28 cellular contexts compared by ENCODE assay signal in the genomic region with DNA sequence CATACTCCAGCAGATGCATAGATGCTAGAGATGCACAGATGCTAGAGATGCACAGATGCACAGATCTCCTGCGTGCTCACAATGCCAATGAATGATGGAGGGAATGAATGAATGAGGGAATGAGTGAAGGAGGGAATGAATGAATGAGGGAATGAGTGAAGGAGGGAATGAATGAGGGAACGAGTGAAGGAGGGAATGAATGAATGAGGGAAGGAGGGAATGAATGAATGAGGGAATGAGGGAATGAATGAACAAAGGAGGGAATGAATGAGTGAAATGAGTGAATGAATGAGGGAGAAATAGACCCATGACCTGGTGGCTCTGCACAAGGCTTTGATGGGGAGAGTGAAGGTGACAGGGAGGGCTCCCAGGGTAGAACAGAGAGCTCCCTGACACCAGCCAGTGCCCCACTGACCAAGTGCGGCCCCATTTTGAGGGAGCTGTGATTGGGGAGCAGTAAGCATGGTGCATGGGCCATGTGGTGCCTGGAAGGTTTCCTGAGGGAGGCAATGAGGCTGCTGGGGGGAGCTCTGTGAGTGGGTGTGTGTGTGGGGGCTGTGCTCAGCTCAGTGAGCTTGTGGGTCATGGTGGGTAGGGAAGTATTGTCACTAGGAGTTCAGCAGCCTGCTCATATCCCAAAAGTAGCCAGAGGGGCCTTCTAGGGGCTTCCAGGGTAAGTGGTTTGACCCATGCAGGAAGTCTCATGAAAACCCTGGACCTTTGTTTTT. TPM values are rescaled to one million over a fixed set of nuclear protein-coding genes. Genes with fewer than 3 reads are reported as not detected.
"Had no signal": no experiment of that assay in that cellular context is flagged by ENCODE, and none has a peak within 500 bp of the region (broad histone marks: within the 10 kb centered on the region; RNA-seq: fewer than 3 reads in every experiment).

No MANE protein-coding gene starts in this region.

- H3K27me3 Mint-ChIP-seq: activated B cell treated with CpG ODN at 0.5 μM for 24 hours; activated CD4-positive, alpha-beta memory T cell treated with anti-CD3 and anti-CD28 coated beads for 36 hours; effector memory CD8-positive, alpha-beta T cell; natural killer cell treated with Interleukin-12 subunit alpha and Interleukin-12 subunit beta and Interleukin-15 and Interleukin-18, amount 100 ng/mL, for 72 hours; stimulated activated naive CD8-positive, alpha-beta T cell treated with anti-CD3 and anti-CD28 coated beads, Interleukin-15, Interleukin-2, amounts not matched to agents 100 ng/mL and 50 ng/mL, for 24 hours; T-helper 17 cell had no signal

- H3K36me3 Mint-ChIP-seq: activated CD4-positive, alpha-beta memory T cell treated with anti-CD3 and anti-CD28 coated beads for 36 hours; activated naive CD4-positive, alpha-beta T cell treated with anti-CD3 and anti-CD28 coated beads, Interleukin-2, amount 10 ng/mL, durations not matched to agents 7 days and 5 days; natural killer cell treated with Interleukin-12 subunit alpha and Interleukin-12 subunit beta and Interleukin-15 and Interleukin-18, amount 100 ng/mL, for 72 hours had no signal

- H3K27ac Mint-ChIP-seq: activated B cell treated with CpG ODN at 0.5 μM for 24 hours; activated CD4-positive, alpha-beta memory T cell treated with anti-CD3 and anti-CD28 coated beads for 36 hours; activated naive CD4-positive, alpha-beta T cell treated with anti-CD3 and anti-CD28 coated beads, Interleukin-2, amount 10 ng/mL, durations not matched to agents 7 days and 5 days; activated T-cell treated with anti-CD3 and anti-CD28 coated beads, Interleukin-2, amount 50 U/mL, for 72 hours; stimulated activated naive CD8-positive, alpha-beta T cell treated with anti-CD3 and anti-CD28 coated beads, Interleukin-15, Interleukin-2, amounts not matched to agents 100 ng/mL and 50 ng/mL, for 24 hours; T-helper 17 cell had no signal

- H3K27ac ChIP-seq: ascending aorta, gastrocnemius medialis, neutrophil, pancreas, thyroid gland, upper lobe of right lung had no signal

- ATAC-seq: activated T-cell treated with anti-CD3 and anti-CD28 coated beads, Interleukin-2, amount 50 U/mL, for 72 hours; effector memory CD8-positive, alpha-beta T cell; esophagus mucosa; natural killer cell treated with Interleukin-12 subunit alpha and Interleukin-12 subunit beta and Interleukin-15 and Interleukin-18, amount 100 ng/mL, for 72 hours; pancreas; right cardiac atrium; T-helper 17 cell; upper lobe of right lung had no signal

- H3K27me3 ChIP-seq: ascending aorta, gastrocnemius medialis, neutrophil, pancreas, thyroid gland, upper lobe of right lung had no signal

- H3K4me1 ChIP-seq: ascending aorta, thyroid gland had no signal

- H3K9me3 ChIP-seq: ascending aorta, gastrocnemius medialis, neutrophil, pancreas, thyroid gland, upper lobe of right lung had no signal

- H3K36me3 ChIP-seq: neutrophil, pancreas, thyroid gland, upper lobe of right lung had no signal

- DNase-seq: activated B cell treated with CpG ODN at 0.5 μM for 24 hours; activated CD4-positive, alpha-beta memory T cell treated with anti-CD3 and anti-CD28 coated beads for 36 hours; activated CD4-positive, alpha-beta T cell treated with anti-CD3 and anti-CD28 coated beads for 4 hours; activated effector memory CD4-positive, alpha-beta T cell treated with Interleukin-2 at 50 U/mL for 16 hours; activated naive CD4-positive, alpha-beta T cell treated with anti-CD3 and anti-CD28 coated beads, Interleukin-2, amount 10 ng/mL, durations not matched to agents 7 days and 5 days; activated T-cell treated with anti-CD3 and anti-CD28 coated beads, Interleukin-2, amount 50 U/mL, for 72 hours; central memory CD4-positive, alpha-beta T cell; effector memory CD8-positive, alpha-beta T cell; gastrocnemius medialis; hypothalamus; midbrain; stimulated activated CD4-positive, alpha-beta T cell treated with anti-CD3 and anti-CD28 coated beads, Interleukin-12 subunit alpha, Interleukin-12 subunit beta, amount 100 ng/mL, for 4 hours; substantia nigra; T-helper 17 cell; thyroid gland; upper lobe of right lung had no signal

- H3K4me3 ChIP-seq: ascending aorta, gastrocnemius medialis, pancreas, thyroid gland, upper lobe of right lung had no signal

- H3K9me3 Mint-ChIP-seq: activated B cell treated with CpG ODN at 0.5 μM for 24 hours; activated CD4-positive, alpha-beta memory T cell treated with anti-CD3 and anti-CD28 coated beads for 36 hours; activated naive CD4-positive, alpha-beta T cell treated with anti-CD3 and anti-CD28 coated beads, Interleukin-2, amount 10 ng/mL, durations not matched to agents 7 days and 5 days; activated T-cell treated with anti-CD3 and anti-CD28 coated beads, Interleukin-2, amount 50 U/mL, for 72 hours; effector memory CD8-positive, alpha-beta T cell; natural killer cell treated with Interleukin-12 subunit alpha and Interleukin-12 subunit beta and Interleukin-15 and Interleukin-18, amount 100 ng/mL, for 72 hours; stimulated activated naive CD8-positive, alpha-beta T cell treated with anti-CD3 and anti-CD28 coated beads, Interleukin-15, Interleukin-2, amounts not matched to agents 100 ng/mL and 50 ng/mL, for 24 hours had no signal

- H3K4me3 Mint-ChIP-seq: activated B cell treated with CpG ODN at 0.5 μM for 24 hours; activated CD4-positive, alpha-beta memory T cell treated with anti-CD3 and anti-CD28 coated beads for 36 hours; activated naive CD4-positive, alpha-beta T cell treated with anti-CD3 and anti-CD28 coated beads, Interleukin-2, amount 10 ng/mL, durations not matched to agents 7 days and 5 days; activated T-cell treated with anti-CD3 and anti-CD28 coated beads, Interleukin-2, amount 50 U/mL, for 72 hours; effector memory CD8-positive, alpha-beta T cell; natural killer cell treated with Interleukin-12 subunit alpha and Interleukin-12 subunit beta and Interleukin-15 and Interleukin-18, amount 100 ng/mL, for 72 hours; stimulated activated naive CD8-positive, alpha-beta T cell treated with anti-CD3 and anti-CD28 coated beads, Interleukin-15, Interleukin-2, amounts not matched to agents 100 ng/mL and 50 ng/mL, for 24 hours had no signal

RNA-seq across cellular contexts. Expression of gene NXNL1, which starts 22.3 kb away (rescaled TPM):
- total RNA-seq: activated B cell treated with CpG ODN at 0.5 μM for 24 hours; activated CD4-positive, alpha-beta memory T cell treated with anti-CD3 and anti-CD28 coated beads for 36 hours; activated T-cell treated with anti-CD3 and anti-CD28 coated beads, Interleukin-2, amount 50 U/mL, for 72 hours; ascending aorta; dermis microvascular lymphatic vessel endothelial cell; endothelial cell of umbilical vein; esophagus mucosa; gastrocnemius medialis; liver; natural killer cell treated with Interleukin-12 subunit alpha and Interleukin-12 subunit beta and Interleukin-15 and Interleukin-18, amount 100 ng/mL, for 72 hours; pancreas; pulmonary artery endothelial cell; skeletal muscle tissue; T-helper 17 cell; thyroid gland; upper lobe of right lung had no signal
- polyA plus RNA-seq: endothelial cell of umbilical vein, liver had no signal

RNA-seq across cellular contexts. Expression of gene TMEM221, which starts 34.6 kb away (rescaled TPM):
- total RNA-seq: activated B cell treated with CpG ODN at 0.5 μM for 24 hours; activated CD4-positive, alpha-beta memory T cell treated with anti-CD3 and anti-CD28 coated beads for 36 hours; activated T-cell treated with anti-CD3 and anti-CD28 coated beads, Interleukin-2, amount 50 U/mL, for 72 hours; ascending aorta; dermis microvascular lymphatic vessel endothelial cell; endothelial cell of umbilical vein; esophagus mucosa; gastrocnemius medialis; natural killer cell treated with Interleukin-12 subunit alpha and Interleukin-12 subunit beta and Interleukin-15 and Interleukin-18, amount 100 ng/mL, for 72 hours; pulmonary artery endothelial cell; T-helper 17 cell; upper lobe of right lung had no signal
